1 cellular context compared by ENCODE assay signal in genomic region chr11:46379483-46380293, GRCh38.
TF ChIP-seq lines count a peak whose summit lies in the region.

No MANE protein-coding gene starts in this region.

TF ChIP-seq in H1, 55 proteins besides CTCF, POLR2A, EP300 and RAD21:
- peak; percentile 19 for TF ChIP-seq SAP30 (IDR thresholded peaks at IDR 0.05; ENCODE audit: insufficient read depth, insufficient replicate concordance, low read length)
- peak; percentile 45; the same call in 1 of the 2 replicates for TF ChIP-seq MAX (IDR thresholded peaks at IDR 0.05)
- 0 out of 4 replicates have a peak, but pooled peaks of 1 of the 2 experiments have one; percentile 28 for TF ChIP-seq SIN3A (conservative IDR thresholded peaks at IDR 0.05 in 1 of 2, IDR thresholded peaks at IDR 0.05 in 1 of 2; ENCODE audit: low read depth in 1 of 2, low read length in 2 of 2)
